6 cellular contexts compared by ENCODE assay signal in the genomic region with DNA sequence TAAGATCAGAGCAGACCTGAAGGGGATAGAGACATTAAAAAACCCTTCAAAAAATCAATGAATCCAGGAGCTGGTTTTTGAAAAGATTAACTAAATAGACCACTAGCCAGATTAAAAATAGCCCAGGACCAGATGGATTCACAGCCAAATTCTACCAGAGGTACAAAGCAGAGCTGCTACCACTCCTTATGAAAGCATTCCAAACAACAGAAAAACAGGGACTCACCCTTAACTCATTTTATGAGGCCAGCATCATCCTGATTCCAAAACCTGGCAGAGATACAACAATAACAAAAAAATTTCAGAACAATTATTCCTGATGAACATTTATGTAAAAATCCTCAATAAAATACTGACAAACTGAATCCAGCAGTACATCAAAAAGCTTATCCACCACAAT. TPM values are rescaled to one million over a fixed set of nuclear protein-coding genes. Genes with fewer than 3 reads are reported as not detected.
"Had no signal": no experiment of that assay in that cellular context is flagged by ENCODE, and none has a peak within 500 bp of the region (broad histone marks: within the 10 kb centered on the region; RNA-seq: fewer than 3 reads in every experiment).

No MANE protein-coding gene starts in this region.

RNA-seq across cellular contexts. Expression of a gene that starts 19.2 kb away (rescaled TPM):
- total RNA-seq: HepG2, HT-29, HT1080, IMR-90 had no signal
- polyA plus RNA-seq: HepG2, IgD-negative memory B cell, IMR-90, K562 had no signal

RNA-seq across cellular contexts. Expression of a gene that starts 33.4 kb away (rescaled TPM):
- total RNA-seq: HT1080, IMR-90 had no signal
- polyA plus RNA-seq: IMR-90 had no signal
